ENCODE assay signal across 13 cellular contexts in genomic region chr1:172821609-172822274, GRCh38.
DNase-seq lines count a peak whose midpoint lies in the region; ATAC-seq and TF ChIP-seq lines count a peak whose summit lies in the region.
"Had no signal": no experiment of that assay in that cellular context is flagged by ENCODE, and none has a peak within 500 bp of the region (broad histone marks: within the 10 kb centered on the region; RNA-seq: fewer than 3 reads in every experiment).

No MANE protein-coding gene starts in this region.

- no peaks in the 10 kb centered on the region for H3K9me3 ChIP-seq in adrenal gland (replicated peaks in 1 of 3)
- H3K9me3 ChIP-seq in mesodermal cell (ENCODE audit: control insufficient read depth, low read length), result no peaks in the 10 kb centered on the region
- H3K9me3 ChIP-seq: heart left ventricle had no signal

- peaks cover 0 to 7% of the 10 kb centered on the region in 2 donors for H3K4me1 ChIP-seq in adrenal gland (replicated peaks in 1 of 2)
- peaks cover 7% of the 10 kb centered on the region for H3K4me1 ChIP-seq in mesodermal cell (ENCODE audit: control insufficient read depth, insufficient read depth, low read length, poor library complexity, severe bottlenecking)

- H3K27ac ChIP-seq in adrenal gland (no peak overlapping the region), mesodermal cell (ENCODE audit: low read depth, low read length, severe bottlenecking) (peak overlapping the region; percentile 24)
- H3K27ac ChIP-seq: heart left ventricle had no signal

- no peak for ATAC-seq in GM19467 (IDR thresholded peaks at IDR 0.05; ENCODE audit: unreplicated experiment)
- no peak for ATAC-seq in GM21381 (IDR thresholded peaks at IDR 0.05; ENCODE audit: unreplicated experiment)
- ATAC-seq in HG02759 (IDR thresholded peaks at IDR 0.05; ENCODE audit: unreplicated experiment), result no peak
- ATAC-seq: activated T-cell treated with anti-CD3 and anti-CD28 coated beads, Interleukin-2, amount 50 U/mL, for 4 hours; heart left ventricle; T-helper 17 cell had no signal

- WGBS in adrenal gland, 4 donors, result 89 to 100% (median 96%) methylated on average over 1 of the region's 1 CpG
- 100% methylated on average over 1 of the region's 1 CpG for WGBS in mesodermal cell (ENCODE audit: insufficient coverage in 2 of 2), 2 experiments

- H3K4me3 ChIP-seq in adrenal gland, result no peak overlapping the region
- H3K4me3 ChIP-seq in mesodermal cell (ENCODE audit: extremely low read depth, insufficient read depth, low read length, poor library complexity, severe bottlenecking), result no peak overlapping the region
- H3K4me3 ChIP-seq: heart left ventricle had no signal

- no peaks in the 10 kb centered on the region for H3K36me3 ChIP-seq in adrenal gland (replicated peaks in 1 of 2)
- no peaks in the 10 kb centered on the region for H3K36me3 ChIP-seq in mesodermal cell (ENCODE audit: control insufficient read depth, insufficient read depth, low read length)
- H3K36me3 ChIP-seq: heart left ventricle had no signal

- intact Hi-C loops in adrenal gland (cut with DNase I), result loop anchor here in 1 of 2 donors (10.0 kb wide), 2 partner anchors 77 to 383 kb away; partner anchors contain the start of gene TNFSF4

- TF ChIP-seq CTCF in adrenal gland (IDR thresholded peaks at IDR 0.05), result no peak

- DNase-seq in CD1c-positive myeloid dendritic cell (ENCODE audit: extremely low spot score), result peak; percentile 34
- DNase-seq in HUDEP-2 (lab: John Stamatoyannopoulos, UW; ENCODE audit: unreplicated experiment in 76 of 76), result peak in 74 of 76 experiments; percentile 32 to 95 (median 78)
- peak in 6 of 7 donors; percentile 24 to 66 (median 47) for DNase-seq in adrenal gland
- no peak for DNase-seq in activated T-cell treated with anti-CD3 and anti-CD28 coated beads for 4 hours
- DNase-seq: activated T-cell treated with anti-CD3 and anti-CD28 coated beads, Interleukin-2, amount 50 U/mL, for 4 hours; cerebellar nuclear complex; heart left ventricle; NCI-H2227 treated with DMSO at 0.1 percent for 48 hours; T-helper 17 cell had no signal

- TF ChIP-seq POLR2A in adrenal gland (IDR thresholded peaks at IDR 0.05), result no peak

- no peaks in the 10 kb centered on the region for H3K27me3 ChIP-seq in adrenal gland
- H3K27me3 ChIP-seq: heart left ventricle had no signal
